In genomic region chr6:157325069-157325805, GRCh38 we compare ENCODE assay signal across 10 cellular contexts. TPM values are rescaled to one million over a fixed set of nuclear protein-coding genes. Genes with fewer than 3 reads are reported as not detected.
DNase-seq lines count a peak whose midpoint lies in the region; ATAC-seq and TF ChIP-seq lines count a peak whose summit lies in the region.
"Had no signal": no experiment of that assay in that cellular context is flagged by ENCODE, and none has a peak within 500 bp of the region (broad histone marks: within the 10 kb centered on the region; RNA-seq: fewer than 3 reads in every experiment).

No MANE protein-coding gene starts in this region.

- H3K9me3 ChIP-seq in CD8-positive, alpha-beta memory T cell (ENCODE audit: low read length): no peaks in the 10 kb centered on the region
- H3K9me3 ChIP-seq: thyroid gland had no signal

- peaks cover 15 to 25% (median 21%) of the 10 kb centered on the region in 3 donors for H3K4me1 Mint-ChIP-seq in CD8-positive, alpha-beta memory T cell

- H3K4me1 ChIP-seq in CD8-positive, alpha-beta memory T cell (ENCODE audit: insufficient read depth, low read length): peaks cover 7% of the 10 kb centered on the region

- H3K27ac Mint-ChIP-seq in CD8-positive, alpha-beta memory T cell: peak overlapping the region in 1 of 8 donors; percentile 14

- ATAC-seq in HG02884 (IDR thresholded peaks at IDR 0.05; ENCODE audit: unreplicated experiment): no peak

- H3K27me3 ChIP-seq in CD8-positive, alpha-beta memory T cell (ENCODE audit: insufficient read depth, low read length, poor library complexity, severe bottlenecking): no peaks in the 10 kb centered on the region
- H3K27me3 ChIP-seq: thyroid gland had no signal

- CTCF ChIA-PET in CD8-positive, alpha-beta memory T cell (lab: Charles Lee): interaction anchor here (0.6 to 3.6 kb wide), 4 partner anchors 10 to 458 kb away, joined by 3 to 13 read pairs (median 8); no protein-coding TSS in a partner anchor

- H3K36me3 ChIP-seq in CD8-positive, alpha-beta memory T cell (ENCODE audit: insufficient read depth, low read length): no peaks in the 10 kb centered on the region
- H3K36me3 ChIP-seq: thyroid gland had no signal

- H3K36me3 Mint-ChIP-seq in CD8-positive, alpha-beta memory T cell: peaks cover 0 to 15% (median 0%) of the 10 kb centered on the region in 3 donors

- H3K27me3 Mint-ChIP-seq in CD8-positive, alpha-beta memory T cell: peaks cover 6 to 41% of the 10 kb centered on the region in 2 donors

- no peak for DNase-seq in CD8-positive, alpha-beta memory T cell
- DNase-seq in HT1080 (ENCODE audit: low read depth): peak; percentile 41
- DNase-seq in astrocyte of the spinal cord (ENCODE audit: low read depth, low spot score): peak; percentile 36
- peak; percentile 65 to 84 for DNase-seq in lung microvascular endothelial cell (ENCODE audit: low read depth in 2 of 2)
- no peak for DNase-seq in stimulated activated CD4-positive, alpha-beta T cell treated with anti-CD3 and anti-CD28 coated beads, Interleukin-2, amount 100 ng/mL, for 24 hours
- no peak for DNase-seq in activated effector memory CD4-positive, alpha-beta T cell treated with anti-CD3 and anti-CD28 coated beads, Interleukin-2, amount 50 U/mL, for 16 hours
- DNase-seq in activated CD4-positive, alpha-beta T cell treated with anti-CD3 and anti-CD28 coated beads for 1 hour: no peak
- DNase-seq: thyroid gland had no signal

- POLR2A ChIA-PET in CD8-positive, alpha-beta memory T cell (lab: Charles Lee): no interaction called here

- no peaks in the 10 kb centered on the region for H3K9me3 Mint-ChIP-seq in CD8-positive, alpha-beta memory T cell

- peak overlapping the region; percentile 10 to 82 (median 34) for H3K4me3 Mint-ChIP-seq in CD8-positive, alpha-beta memory T cell

- H3K4me3 ChIP-seq in CD8-positive, alpha-beta memory T cell (ENCODE audit: low read length): no peak overlapping the region
- H3K4me3 ChIP-seq in astrocyte of the spinal cord (ENCODE audit: low read depth, low read length): no peak overlapping the region
- H3K4me3 ChIP-seq: thyroid gland had no signal

- no peak for TF ChIP-seq CTCF in astrocyte of the spinal cord (IDR thresholded peaks at IDR 0.05; ENCODE audit: low read depth, low read length)

- H3K27ac ChIP-seq in CD8-positive, alpha-beta memory T cell (ENCODE audit: low read depth, low read length): no peak overlapping the region
- H3K27ac ChIP-seq: HL-60 had no signal

- in situ Hi-C loops in astrocyte of the spinal cord (cut with HindIII; ENCODE audit: low sequenced_read_pairs): no loop called here

RNA-seq across cellular contexts. Expression of gene TMEM242, which starts 1.9 kb away (rescaled TPM):
- 10 to 100 TPM; 11.0 to 11.9 TPM for total RNA-seq in CD8-positive, alpha-beta memory T cell
- polyA plus RNA-seq in CD8-positive, alpha-beta memory T cell: 12.1 TPM
- 7.1 and 9.6 TPM in 2 replicates for total RNA-seq in HT1080 (2014; rRNA removed; shearing (Covaris generic))
- 8.8 TPM in 2 replicates for polyA plus RNA-seq in HT1080 (2015; cell fraction: cytosol; rRNA removed)
- polyA plus RNA-seq in HT1080 (2015; cell fraction: nucleus; rRNA removed): 5.8 and 6.4 TPM in 2 replicates
- 5.0 and 5.2 TPM in 2 replicates for total RNA-seq in lung microvascular endothelial cell

RNA-seq across cellular contexts. Expression of gene ZDHHC14, which starts 55.8 kb away (rescaled TPM):
- total RNA-seq in CD8-positive, alpha-beta memory T cell: 1 to 10 TPM; 6.3 to 8.1 TPM
- 4.2 TPM for polyA plus RNA-seq in CD8-positive, alpha-beta memory T cell
- total RNA-seq in HT1080 (2014; rRNA removed; shearing (Covaris generic)): 6.9 and 8.1 TPM in 2 replicates
- 3.3 and 4.0 TPM in 2 replicates for polyA plus RNA-seq in HT1080 (2015; cell fraction: cytosol; rRNA removed)
- 4.0 and 5.6 TPM in 2 replicates for polyA plus RNA-seq in HT1080 (2015; cell fraction: nucleus; rRNA removed)
- 16.1 and 56.0 TPM in 2 replicates for total RNA-seq in lung microvascular endothelial cell

Comparison
In these comparisons a context has a peak if more than half of its experiments do, and no peak if none do; other contexts are left out.
1. DNase-seq: peak in HT1080 (single experiment), astrocyte of the spinal cord (single experiment) and lung microvascular endothelial cell (2 of 2); none in CD8-positive, alpha-beta memory T cell (0 of 5), stimulated activated CD4-positive, alpha-beta T cell treated with anti-CD3 and anti-CD28 coated beads, Interleukin-2, amount 100 ng/mL, for 24 hours (0 of 2), activated effector memory CD4-positive, alpha-beta T cell treated with anti-CD3 and anti-CD28 coated beads, Interleukin-2, amount 50 U/mL, for 16 hours (single experiment) and activated CD4-positive, alpha-beta T cell treated with anti-CD3 and anti-CD28 coated beads for 1 hour (single experiment).